ENCODE assay signal across 22 cellular contexts in the genomic region with DNA sequence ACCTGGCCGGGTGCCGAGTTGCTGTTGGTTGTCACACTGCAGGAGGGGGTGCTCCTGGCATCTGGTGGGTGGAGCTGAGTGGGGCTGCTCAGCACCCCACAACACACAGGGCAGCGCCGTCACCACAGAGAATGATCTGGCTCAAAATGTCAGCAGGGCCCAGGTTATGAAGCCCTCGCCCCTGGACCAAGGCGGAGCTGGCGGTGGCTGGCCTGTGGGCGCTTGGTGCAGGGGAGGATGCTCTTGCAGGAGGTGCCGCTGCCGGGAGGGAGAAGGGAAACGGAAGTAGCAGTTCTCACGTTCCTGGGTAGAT. TPM values are rescaled to one million over a fixed set of nuclear protein-coding genes. Genes with fewer than 3 reads are reported as not detected.
A peak's percentile ranks its signal among the peaks of the same experiment; 100 is the strongest.
DNase-seq lines count a peak whose midpoint lies in the region; ATAC-seq and TF ChIP-seq lines count a peak whose summit lies in the region.
"Had no signal": no experiment of that assay in that cellular context is flagged by ENCODE, and none has a peak within 500 bp of the region (broad histone marks: within the 10 kb centered on the region; RNA-seq: fewer than 3 reads in every experiment).

No MANE protein-coding gene starts in this region.

- in situ Hi-C loops in brain microvascular endothelial cell (cut with HindIII; ENCODE audit: low pct_ligation_motif_present, low sequenced_read_pairs) = no loop called here

- H2AK5ac ChIP-seq in trophoblast cell (ENCODE audit: low read length) = no peak overlapping the region

- H4K91ac ChIP-seq in trophoblast cell (ENCODE audit: low read depth, low read length) = no peak overlapping the region

- no peak overlapping the region for H3K4me3 Mint-ChIP-seq in activated CD4-positive, alpha-beta memory T cell treated with anti-CD3 and anti-CD28 coated beads for 36 hours
- no peak overlapping the region for H3K4me3 Mint-ChIP-seq in activated CD4-positive, alpha-beta memory T cell treated with anti-CD3 and anti-CD28 coated beads, Interleukin-2, amount 10 ng/mL, durations not matched to agents 7 days and 5 days

- POLR2A ChIA-PET in activated CD4-positive, alpha-beta memory T cell treated with anti-CD3 and anti-CD28 coated beads for 36 hours (lab: Charles Lee) = no interaction called here
- POLR2A ChIA-PET in activated CD4-positive, alpha-beta memory T cell treated with anti-CD3 and anti-CD28 coated beads, Interleukin-2, amount 10 ng/mL, durations not matched to agents 7 days and 5 days (lab: Charles Lee) = interaction anchor here (3.7 kb wide), 1 partner anchor 14 kb away, joined by 21 read pairs; the partner anchor contains the start of gene LENG8

- no peak overlapping the region for H3K4ac ChIP-seq in trophoblast cell (ENCODE audit: low read depth, low read length)

- no peak overlapping the region for H3K14ac ChIP-seq in trophoblast cell (ENCODE audit: low read length)

- peak overlapping the region; percentile 17 to 93 (median 89) for H3K27ac ChIP-seq in dorsolateral prefrontal cortex
- H3K27ac ChIP-seq in trophoblast cell (ENCODE audit: low read depth, low read length) = no peak overlapping the region
- no peak overlapping the region for H3K27ac ChIP-seq in brain microvascular endothelial cell
- H3K27ac ChIP-seq: breast epithelium, RWPE1, suprapubic skin had no signal

- H3K4me1 Mint-ChIP-seq in activated CD4-positive, alpha-beta memory T cell treated with anti-CD3 and anti-CD28 coated beads for 36 hours (ENCODE audit: low read depth) = peaks cover 14% of the 10 kb centered on the region
- H3K4me1 Mint-ChIP-seq in activated CD4-positive, alpha-beta memory T cell treated with anti-CD3 and anti-CD28 coated beads, Interleukin-2, amount 10 ng/mL, durations not matched to agents 7 days and 5 days = peaks cover 12% of the 10 kb centered on the region

- H3K23ac ChIP-seq in trophoblast cell (ENCODE audit: low read length) = no peak overlapping the region

- no peak overlapping the region for H4K12ac ChIP-seq in trophoblast cell (ENCODE audit: low read depth, low read length)

- no peak overlapping the region for H2BK5ac ChIP-seq in trophoblast cell (ENCODE audit: low read depth, low read length, poor library complexity)

- no peak overlapping the region for H2BK120ac ChIP-seq in trophoblast cell (ENCODE audit: insufficient read depth, low read length, poor library complexity)

- peak; percentile 19 for DNase-seq in activated CD4-positive, alpha-beta memory T cell treated with anti-CD3 and anti-CD28 coated beads for 36 hours
- DNase-seq in activated CD4-positive, alpha-beta memory T cell treated with anti-CD3 and anti-CD28 coated beads, Interleukin-2, amount 10 ng/mL, durations not matched to agents 7 days and 5 days = no peak
- DNase-seq in NCI-H1105 treated with DMSO at 0.1 percent for 48 hours (lab: John Stamatoyannopoulos, UW) (peak; percentile 43), dorsolateral prefrontal cortex (peak in 1 of 10 donors; percentile 45), sciatic nerve (ENCODE audit: low spot score) (no peak), trophoblast cell (no peak), brain microvascular endothelial cell (no peak), activated gamma-delta T cell (lab: John Stamatoyannopoulos, UW) (no peak)
- DNase-seq: activated CD4-positive, alpha-beta T cell treated with anti-CD3 and anti-CD28 coated beads for 48 hours; activated effector memory CD4-positive, alpha-beta T cell treated with anti-CD3 and anti-CD28 coated beads, Interleukin-2, amount 50 U/mL, for 16 hours; effector CD8-positive, alpha-beta T cell; left ventricle myocardium superior; NCI-H187 treated with DMSO at 0.1 percent for 48 hours; NCI-H526; T1000 had no signal

- H3K27me3 Mint-ChIP-seq in activated CD4-positive, alpha-beta memory T cell treated with anti-CD3 and anti-CD28 coated beads for 36 hours = no peaks in the 10 kb centered on the region
- H3K27me3 Mint-ChIP-seq in activated CD4-positive, alpha-beta memory T cell treated with anti-CD3 and anti-CD28 coated beads, Interleukin-2, amount 10 ng/mL, durations not matched to agents 7 days and 5 days = peaks cover 3% of the 10 kb centered on the region

- WGBS in trophoblast cell (ENCODE audit: extremely low coverage, insufficient coverage, insufficient read length) = no CpG with 5 or more reads among the region's 12 CpGs

- no peak overlapping the region for H3K9ac ChIP-seq in trophoblast cell (ENCODE audit: low read length)

- no peak overlapping the region for H2BK12ac ChIP-seq in trophoblast cell (ENCODE audit: low read length)

- no peaks in the 10 kb centered on the region for H3K79me2 ChIP-seq in trophoblast cell (ENCODE audit: control insufficient read depth, insufficient read depth, low read length, poor library complexity)

- no peak overlapping the region for H2AFZ ChIP-seq in trophoblast cell (ENCODE audit: insufficient read depth, low read length, poor library complexity)

- intact Hi-C loops in activated CD4-positive, alpha-beta memory T cell treated with anti-CD3 and anti-CD28 coated beads for 36 hours (cut with micrococcal nuclease) = no loop called here
- intact Hi-C loops in dorsolateral prefrontal cortex (cut with DNase I) = loop anchor here in 1 of 2 donors (10.0 kb wide), 1 partner anchor 110 kb away; no protein-coding TSS in a partner anchor
- intact Hi-C loops in sciatic nerve (cut with DNase I) = no loop called here

- CTCF ChIA-PET in activated CD4-positive, alpha-beta memory T cell treated with anti-CD3 and anti-CD28 coated beads for 36 hours (lab: Charles Lee) = no interaction called here
- CTCF ChIA-PET in activated CD4-positive, alpha-beta memory T cell treated with anti-CD3 and anti-CD28 coated beads, Interleukin-2, amount 10 ng/mL, durations not matched to agents 7 days and 5 days (lab: Charles Lee) = no interaction called here

- H3K9me3 Mint-ChIP-seq in activated CD4-positive, alpha-beta memory T cell treated with anti-CD3 and anti-CD28 coated beads for 36 hours = no peaks in the 10 kb centered on the region
- no peaks in the 10 kb centered on the region for H3K9me3 Mint-ChIP-seq in activated CD4-positive, alpha-beta memory T cell treated with anti-CD3 and anti-CD28 coated beads, Interleukin-2, amount 10 ng/mL, durations not matched to agents 7 days and 5 days

- H3K27me3 ChIP-seq in dorsolateral prefrontal cortex (peaks cover 0 to 2% (median 0%) of the 10 kb centered on the region in 45 donors), trophoblast cell (ENCODE audit: insufficient read depth, low read length) (no peaks in the 10 kb centered on the region), brain microvascular endothelial cell (replicated peaks) (no peaks in the 10 kb centered on the region)

- no peak for TF ChIP-seq CTCF in dorsolateral prefrontal cortex (IDR thresholded peaks at IDR 0.05 in 54 of 56, conservative IDR thresholded peaks at IDR 0.05 in 2 of 56; ENCODE audit: low read depth in 1 of 56, partially characterized antibody in 56 of 56)
- TF ChIP-seq CTCF in brain microvascular endothelial cell (IDR thresholded peaks at IDR 0.05; ENCODE audit: low read depth, low read length, missing control alignments) = no peak

- H3K4me2 ChIP-seq in trophoblast cell (ENCODE audit: low read length) = no peak overlapping the region

- peaks cover 6 to 9% of the 10 kb centered on the region in 2 experiments for H3K36me3 ChIP-seq in trophoblast cell (ENCODE audit: control insufficient read depth in 1 of 2, insufficient read depth in 2 of 2, low read length in 2 of 2)
- H3K36me3 ChIP-seq in brain microvascular endothelial cell (replicated peaks) = peaks cover 3% of the 10 kb centered on the region
- H3K36me3 ChIP-seq: breast epithelium, suprapubic skin had no signal

- no peaks in the 10 kb centered on the region for H3K79me1 ChIP-seq in trophoblast cell (ENCODE audit: low read length)

- peak; percentile 6 for ATAC-seq in sciatic nerve

- H3K4me3 ChIP-seq in dorsolateral prefrontal cortex = peak overlapping the region in 7 of 59 donors; percentile 3 to 22 (median 13)
- H3K4me3 ChIP-seq in trophoblast cell (ENCODE audit: low read depth, low read length) = no peak overlapping the region
- H3K4me3 ChIP-seq in brain microvascular endothelial cell (ENCODE audit: low read depth, low read length) = no peak overlapping the region
- H3K4me3 ChIP-seq: breast epithelium, suprapubic skin had no signal

- peaks cover 8 to 18% of the 10 kb centered on the region in 2 experiments for H3K4me1 ChIP-seq in trophoblast cell (ENCODE audit: control insufficient read depth in 1 of 2, insufficient read depth in 2 of 2, low read length in 2 of 2)

- no peak overlapping the region for H3K18ac ChIP-seq in trophoblast cell (ENCODE audit: low read length)

- H3K36me3 Mint-ChIP-seq in activated CD4-positive, alpha-beta memory T cell treated with anti-CD3 and anti-CD28 coated beads for 36 hours = no peaks in the 10 kb centered on the region
- H3K36me3 Mint-ChIP-seq in activated CD4-positive, alpha-beta memory T cell treated with anti-CD3 and anti-CD28 coated beads, Interleukin-2, amount 10 ng/mL, durations not matched to agents 7 days and 5 days (ENCODE audit: low read depth) = peaks cover 13% of the 10 kb centered on the region

- H4K8ac ChIP-seq in trophoblast cell (ENCODE audit: low read depth, low read length) = no peak overlapping the region

- no peak overlapping the region for H3K27ac Mint-ChIP-seq in activated CD4-positive, alpha-beta memory T cell treated with anti-CD3 and anti-CD28 coated beads for 36 hours
- H3K27ac Mint-ChIP-seq in activated CD4-positive, alpha-beta memory T cell treated with anti-CD3 and anti-CD28 coated beads, Interleukin-2, amount 10 ng/mL, durations not matched to agents 7 days and 5 days = no peak overlapping the region

- peaks cover 3% of the 10 kb centered on the region for H3K9me3 ChIP-seq in trophoblast cell (ENCODE audit: insufficient read depth, low read depth, low read length)
- H3K9me3 ChIP-seq: breast epithelium, suprapubic skin had no signal

RNA-seq across cellular contexts. Expression of gene LENG8, which starts 14.2 kb away (rescaled TPM):
- 100 to 1,000 TPM; 163 to 176 TPM for total RNA-seq in activated CD4-positive, alpha-beta memory T cell treated with anti-CD3 and anti-CD28 coated beads for 36 hours
- 100 to 1,000 TPM; 231 to 233 TPM for total RNA-seq in activated CD4-positive, alpha-beta memory T cell treated with anti-CD3 and anti-CD28 coated beads, Interleukin-2, amount 10 ng/mL, durations not matched to agents 7 days and 5 days
- total RNA-seq in dorsolateral prefrontal cortex (100 to 1,000 TPM; 122 to 322 (median 204) TPM), sciatic nerve (305 TPM)
- 109 and 112 TPM in 2 replicates for polyA plus RNA-seq in trophoblast cell (2013)

RNA-seq across cellular contexts. Expression of gene TTYH1, which starts 19.6 kb away (rescaled TPM):
- not detected for total RNA-seq in activated CD4-positive, alpha-beta memory T cell treated with anti-CD3 and anti-CD28 coated beads for 36 hours
- total RNA-seq in activated CD4-positive, alpha-beta memory T cell treated with anti-CD3 and anti-CD28 coated beads, Interleukin-2, amount 10 ng/mL, durations not matched to agents 7 days and 5 days = under 1 TPM; 0.53 to 0.68 TPM
- 100 to 1,000 TPM; 150 to 805 (median 333) TPM for total RNA-seq in dorsolateral prefrontal cortex
- total RNA-seq in sciatic nerve = 72.2 TPM
- 1.1 and 2.4 TPM in 2 replicates for polyA plus RNA-seq in trophoblast cell (2013)
- total RNA-seq: LHCN-M2, myocyte, pulmonary artery endothelial cell had no signal
- polyA plus RNA-seq: AG04450 had no signal

RNA-seq across cellular contexts. Expression of gene LENG9, which starts 28.8 kb away (rescaled TPM):
- 1 to 10 TPM; 5.3 to 5.6 TPM for total RNA-seq in activated CD4-positive, alpha-beta memory T cell treated with anti-CD3 and anti-CD28 coated beads for 36 hours
- total RNA-seq in activated CD4-positive, alpha-beta memory T cell treated with anti-CD3 and anti-CD28 coated beads, Interleukin-2, amount 10 ng/mL, durations not matched to agents 7 days and 5 days = 1 to 10 TPM; 8.5 to 8.7 TPM
- total RNA-seq in dorsolateral prefrontal cortex (1 to 10 TPM in 119 of 120 experiments, under 1 TPM in 1; 0.94 to 5.4 (median 3.1) TPM), sciatic nerve (6.0 TPM)
- 0.68 and 0.73 TPM in 2 replicates for polyA plus RNA-seq in trophoblast cell (2013)

RNA-seq across cellular contexts. Expression of gene CDC42EP5, which starts 38.3 kb away (rescaled TPM):
- total RNA-seq in activated CD4-positive, alpha-beta memory T cell treated with anti-CD3 and anti-CD28 coated beads for 36 hours = not detected
- total RNA-seq in activated CD4-positive, alpha-beta memory T cell treated with anti-CD3 and anti-CD28 coated beads, Interleukin-2, amount 10 ng/mL, durations not matched to agents 7 days and 5 days = not detected
- 10 to 100 TPM in 2 of 120 experiments, 1 to 10 TPM in 116, under 1 TPM in 2; 0.66 to 11.0 (median 3.4) TPM for total RNA-seq in dorsolateral prefrontal cortex
- total RNA-seq in sciatic nerve = 52.8 TPM
- polyA plus RNA-seq in trophoblast cell (2013) = 9.5 and 12.2 TPM in 2 replicates

Comparison
In these comparisons a context has a peak if more than half of its experiments do, and no peak if none do; other contexts are left out.
1. DNase-seq: peak in activated CD4-positive, alpha-beta memory T cell treated with anti-CD3 and anti-CD28 coated beads for 36 hours (single experiment) and NCI-H1105 treated with DMSO at 0.1 percent for 48 hours (single experiment); none in activated CD4-positive, alpha-beta memory T cell treated with anti-CD3 and anti-CD28 coated beads, Interleukin-2, amount 10 ng/mL, durations not matched to agents 7 days and 5 days (single experiment), sciatic nerve (single experiment), trophoblast cell (0 of 2), brain microvascular endothelial cell (single experiment) and activated gamma-delta T cell (single experiment).
2. H3K27ac ChIP-seq: peak in dorsolateral prefrontal cortex (59 of 59); none in trophoblast cell (single experiment) and brain microvascular endothelial cell (single experiment).
3. RNA of gene TTYH1, which starts 19.6 kb away (total RNA-seq): 150 to 805 TPM in dorsolateral prefrontal cortex and 72.2 TPM in sciatic nerve (single experiment); 0.53 to 0.68 TPM in activated CD4-positive, alpha-beta memory T cell treated with anti-CD3 and anti-CD28 coated beads, Interleukin-2, amount 10 ng/mL, durations not matched to agents 7 days and 5 days and not detected in activated CD4-positive, alpha-beta memory T cell treated with anti-CD3 and anti-CD28 coated beads for 36 hours; every median in the first group is over 10 times any median in the second.